In genomic region chr22:40729284-40729683, GRCh38 we compare ENCODE assay signal across 22 cellular contexts. TPM values are rescaled to one million over a fixed set of nuclear protein-coding genes. Genes with fewer than 3 reads are reported as not detected.
DNase-seq lines count a peak whose midpoint lies in the region; ATAC-seq, FAIRE-seq and TF ChIP-seq lines count a peak whose summit lies in the region.
"Had no signal": no experiment of that assay in that cellular context is flagged by ENCODE, and none has a peak within 500 bp of the region (broad histone marks: within the 10 kb centered on the region; RNA-seq: fewer than 3 reads in every experiment).

No MANE protein-coding gene starts in this region.

- intact Hi-C loops in OCI-LY7 (cut with micrococcal nuclease; ENCODE audit: unreplicated experiment) (no loop called here), HepG2 (cut with micrococcal nuclease; ENCODE audit: unreplicated experiment) (no loop called here)

- no peaks in the 10 kb centered on the region for H3K79me2 ChIP-seq in OCI-LY7 (ENCODE audit: insufficient read depth, low read depth, low read length)
- no peaks in the 10 kb centered on the region for H3K79me2 ChIP-seq in HepG2 (ENCODE audit: insufficient read depth, low read length)

- no peak for FAIRE-seq in HepG2 (lab: Jason Lieb, UNC)

- H3K27me3 Mint-ChIP-seq in activated naive CD4-positive, alpha-beta T cell treated with anti-CD3 and anti-CD28 coated beads, Interleukin-2, amount 10 ng/mL, durations not matched to agents 7 days and 5 days, result no peaks in the 10 kb centered on the region
- H3K27me3 Mint-ChIP-seq in chondrocyte (ENCODE audit: low read depth), result no peaks in the 10 kb centered on the region
- H3K27me3 Mint-ChIP-seq in T-helper 2 cell treated with Interferon-gamma antibody and Interleukin-4, amounts not matched to agents 5 μg/mL and 100 μg/mL, for 36 hours (ENCODE audit: low read depth), result no peaks in the 10 kb centered on the region

- TF ChIP-seq RAD21 in HepG2 (CRISPR knock-in tag; IDR thresholded peaks at IDR 0.05), result no peak

- no peak for TF ChIP-seq EP300 in HepG2 (IDR thresholded peaks at IDR 0.05; ENCODE audit: low read depth in 2 of 2, low read length in 2 of 2)
- no peak for TF ChIP-seq EP300 in HepG2 (CRISPR knock-in tag; IDR thresholded peaks at IDR 0.05; ENCODE audit: borderline replicate concordance)

- BruUV-seq in OCI-LY7 (replicated peaks; lab: Mats Ljungman, UMichigan), result no TSS peak
- no TSS peak for BruUV-seq in HepG2 (replicated peaks; lab: Mats Ljungman, UMichigan)

- H2AFZ ChIP-seq in OCI-LY7 (ENCODE audit: low read length) (peak overlapping the region; percentile 76; the same call in 1 of the 2 replicates), HepG2 (ENCODE audit: low read length) (no peak overlapping the region)
- H2AFZ ChIP-seq: PC-9 had no signal

- no peak overlapping the region for H3K27ac ChIP-seq in OCI-LY7 (ENCODE audit: low read depth, low read length, poor library complexity, severe bottlenecking)
- H3K27ac ChIP-seq in thymus (ENCODE audit: low read depth), result peak overlapping the region; percentile 94
- no peak overlapping the region for H3K27ac ChIP-seq in HepG2 (ENCODE audit: extremely low read length, insufficient read depth, low read length)
- H3K27ac ChIP-seq: coronary artery, PC-9, SJSA1 had no signal

- no peak for TF ChIP-seq CTCF in OCI-LY7 (conservative IDR thresholded peaks at IDR 0.05; ENCODE audit: low read length)
- TF ChIP-seq CTCF in chondrocyte (IDR thresholded peaks at IDR 0.05), result no peak
- TF ChIP-seq CTCF in HepG2 (CRISPR knock-in tag; IDR thresholded peaks at IDR 0.05), result no peak

- H3K36me3 ChIP-seq in OCI-LY7 (ENCODE audit: insufficient read depth, low read length), result no peaks in the 10 kb centered on the region
- H3K36me3 ChIP-seq in thymus (ENCODE audit: control insufficient read depth, insufficient read depth), result no peaks in the 10 kb centered on the region
- H3K36me3 ChIP-seq in HepG2 (replicated peaks in 1 of 2; ENCODE audit: control insufficient read depth in 1 of 2, insufficient read depth in 2 of 2, low read length in 2 of 2), result no peaks in the 10 kb centered on the region
- H3K36me3 ChIP-seq: heart right ventricle, SJSA1 had no signal

- H3K4me3 ChIP-seq in OCI-LY7 (ENCODE audit: low read depth, low read length, poor library complexity, severe bottlenecking), result no peak overlapping the region
- H3K4me3 ChIP-seq in thymus (ENCODE audit: low read length), result no peak overlapping the region
- H3K4me3 ChIP-seq in HepG2 (replicated peaks in 1 of 3; ENCODE audit: insufficient read depth in 1 of 3, low read depth in 2 of 3, low read length in 3 of 3), result no peak overlapping the region
- H3K4me3 ChIP-seq: coronary artery, heart right ventricle, PC-9, SJSA1 had no signal

- CTCF ChIA-PET in activated naive CD4-positive, alpha-beta T cell treated with anti-CD3 and anti-CD28 coated beads, Interleukin-2, amount 10 ng/mL, durations not matched to agents 7 days and 5 days (lab: Charles Lee), result interaction anchor here (1.5 to 2.5 kb wide), 3 partner anchors 11 to 46 kb away, joined by 4 to 6 read pairs (median 5); no protein-coding TSS in a partner anchor
- CTCF ChIA-PET in OCI-LY7 (lab: Charles Lee; ENCODE audit: unreplicated experiment), result no interaction called here
- CTCF ChIA-PET in HepG2 (lab: Yijun Ruan, JAX; ENCODE audit: low intra/inter-chr PET ratio, low total read pairs), result no interaction called here

- H3K9ac ChIP-seq in HepG2 (ENCODE audit: insufficient read depth, low read depth, low read length), result no peak overlapping the region

- TF ChIP-seq POLR2A in HepG2 (IDR thresholded peaks at IDR 0.05; ENCODE audit: insufficient read depth in 1 of 2, low read depth in 2 of 2, low read length in 2 of 2), result no peak

- H3K4me1 ChIP-seq in OCI-LY7 (ENCODE audit: insufficient read depth, low read length, poor library complexity, severe bottlenecking) (peaks cover 41% of the 10 kb centered on the region), thymus (ENCODE audit: control insufficient read depth, insufficient read depth, low read length) (peaks cover 51% of the 10 kb centered on the region), HepG2 (ENCODE audit: insufficient read depth, low read length) (peaks cover 23% of the 10 kb centered on the region)

- no peak overlapping the region for H3K4me2 ChIP-seq in OCI-LY7 (ENCODE audit: low read length)
- no peak overlapping the region for H3K4me2 ChIP-seq in HepG2 (ENCODE audit: low read depth, low read length)
- H3K4me2 ChIP-seq: PC-9 had no signal

- in situ Hi-C loops in HepG2 (cut with HindIII; ENCODE audit: extremely low pct_ligation_motif_present, low pct_unique_long_range_greater_than_20kb), result no loop called here

- no peak overlapping the region for H3K4me3 Mint-ChIP-seq in activated naive CD4-positive, alpha-beta T cell treated with anti-CD3 and anti-CD28 coated beads, Interleukin-2, amount 10 ng/mL, durations not matched to agents 7 days and 5 days
- no peak overlapping the region for H3K4me3 Mint-ChIP-seq in chondrocyte (ENCODE audit: unreplicated experiment)
- H3K4me3 Mint-ChIP-seq in T-helper 2 cell treated with Interferon-gamma antibody and Interleukin-4, amounts not matched to agents 5 μg/mL and 100 μg/mL, for 36 hours, result no peak overlapping the region
- H3K4me3 Mint-ChIP-seq: WTC11 had no signal

- DNase-seq in activated naive CD4-positive, alpha-beta T cell treated with anti-CD3 and anti-CD28 coated beads, Interleukin-2, amount 10 ng/mL, durations not matched to agents 7 days and 5 days, result no peak
- no peak for DNase-seq in activated naive CD4-positive, alpha-beta T cell (lab: John Stamatoyannopoulos, UW)
- DNase-seq in OCI-LY7 (ENCODE audit: low spot score) (no peak), chondrocyte (ENCODE audit: low spot score) (peak; percentile 29), HepG2 (ENCODE audit: low spot score) (no peak)
- no peak for DNase-seq in stimulated activated CD4-positive, alpha-beta T cell treated with anti-CD3 and anti-CD28 coated beads, Interleukin-4, amount 100 ng/mL, for 1 hour
- DNase-seq in T-helper 2 cell treated with Interferon-gamma antibody and Interleukin-4, amounts not matched to agents 5 μg/mL and 100 μg/mL, for 36 hours (ENCODE audit: low spot score), result no peak
- DNase-seq: heart right ventricle, Karpas-422, NCI-H2107, NCI-H526 treated with DMSO at 0.1 percent for 48 hours, occipital lobe, PC-9, retina had no signal

- H3K9me3 Mint-ChIP-seq in activated naive CD4-positive, alpha-beta T cell treated with anti-CD3 and anti-CD28 coated beads, Interleukin-2, amount 10 ng/mL, durations not matched to agents 7 days and 5 days, result peaks cover 1% of the 10 kb centered on the region
- H3K9me3 Mint-ChIP-seq in chondrocyte (ENCODE audit: low read depth), result no peaks in the 10 kb centered on the region
- no peaks in the 10 kb centered on the region for H3K9me3 Mint-ChIP-seq in T-helper 2 cell treated with Interferon-gamma antibody and Interleukin-4, amounts not matched to agents 5 μg/mL and 100 μg/mL, for 36 hours

- ATAC-seq in HepG2, result no peak
- ATAC-seq: heart right ventricle, WTC11 had no signal

- H3K27me3 ChIP-seq in thymus (ENCODE audit: control insufficient read depth, insufficient read depth) (no peaks in the 10 kb centered on the region), HepG2 (ENCODE audit: control insufficient read depth in 1 of 2, insufficient read depth in 2 of 2, low read length in 2 of 2) (no peaks in the 10 kb centered on the region; a peak in 1 of 5 replicates)
- H3K27me3 ChIP-seq: heart right ventricle, SJSA1 had no signal

- POLR2A ChIA-PET in OCI-LY7 (lab: Charles Lee), result interaction anchor here (0.6 to 1.3 kb wide), 2 partner anchors 18 to 93 kb away, joined by 3 to 4 read pairs; no protein-coding TSS in a partner anchor
- POLR2A ChIA-PET in HepG2 (lab: Yijun Ruan, JAX), result interaction anchor here (1.2 kb wide), 1 partner anchor 15 kb away, joined by 3 read pairs; no protein-coding TSS in a partner anchor

- peaks cover 12% of the 10 kb centered on the region for H3K36me3 Mint-ChIP-seq in activated naive CD4-positive, alpha-beta T cell treated with anti-CD3 and anti-CD28 coated beads, Interleukin-2, amount 10 ng/mL, durations not matched to agents 7 days and 5 days
- H3K36me3 Mint-ChIP-seq in chondrocyte (ENCODE audit: low read depth), result no peaks in the 10 kb centered on the region
- peaks cover 6% of the 10 kb centered on the region for H3K36me3 Mint-ChIP-seq in T-helper 2 cell treated with Interferon-gamma antibody and Interleukin-4, amounts not matched to agents 5 μg/mL and 100 μg/mL, for 36 hours (ENCODE audit: low read depth)

- no peaks in the 10 kb centered on the region for H3K9me2 ChIP-seq in OCI-LY7 (ENCODE audit: insufficient read depth, low read length)

- peak overlapping the region; percentile 95 for H3K27ac Mint-ChIP-seq in activated naive CD4-positive, alpha-beta T cell treated with anti-CD3 and anti-CD28 coated beads, Interleukin-2, amount 10 ng/mL, durations not matched to agents 7 days and 5 days
- no peak overlapping the region for H3K27ac Mint-ChIP-seq in chondrocyte (ENCODE audit: unreplicated experiment)
- no peak overlapping the region for H3K27ac Mint-ChIP-seq in T-helper 2 cell treated with Interferon-gamma antibody and Interleukin-4, amounts not matched to agents 5 μg/mL and 100 μg/mL, for 36 hours

- peaks cover 60% of the 10 kb centered on the region for H3K4me1 Mint-ChIP-seq in activated naive CD4-positive, alpha-beta T cell treated with anti-CD3 and anti-CD28 coated beads, Interleukin-2, amount 10 ng/mL, durations not matched to agents 7 days and 5 days
- peaks cover 19% of the 10 kb centered on the region for H3K4me1 Mint-ChIP-seq in chondrocyte (ENCODE audit: low read depth)
- peaks cover 45% of the 10 kb centered on the region for H3K4me1 Mint-ChIP-seq in T-helper 2 cell treated with Interferon-gamma antibody and Interleukin-4, amounts not matched to agents 5 μg/mL and 100 μg/mL, for 36 hours (ENCODE audit: low read depth)

- 75% methylated on average over 6 of the region's 6 CpGs for WGBS in thymus
- WGBS in HepG2 (ENCODE audit: low lambda C conversion rate), result 87% methylated on average over 6 of the region's 6 CpGs

- H3K9me3 ChIP-seq in OCI-LY7 (ENCODE audit: low read length), result no peaks in the 10 kb centered on the region
- H3K9me3 ChIP-seq in thymus (ENCODE audit: control insufficient read depth), result no peaks in the 10 kb centered on the region
- H3K9me3 ChIP-seq in HepG2 (ENCODE audit: low read length), result no peaks in the 10 kb centered on the region
- H3K9me3 ChIP-seq: heart right ventricle, SJSA1 had no signal

- H4K20me1 ChIP-seq in OCI-LY7 (ENCODE audit: insufficient read depth, low read length) (no peaks in the 10 kb centered on the region), HepG2 (ENCODE audit: insufficient read depth, low read length) (no peaks in the 10 kb centered on the region)

RNA-seq across cellular contexts. Expression of gene MCHR1, which starts 50.0 kb away (rescaled TPM):
- not detected in 2 replicates for total RNA-seq in OCI-LY7 (2014; rRNA removed; shearing (Covaris generic))
- total RNA-seq in OCI-LY7 (2022), result not detected in 2 replicates
- 0.17 to 0.38 TPM in 2 of 3 replicates, not detected in the other for total RNA-seq in chondrocyte
- 0.39 TPM for polyA plus RNA-seq in thymus
- 0.28 and 0.40 TPM in 2 replicates for total RNA-seq in HepG2 (2016; rRNA removed; fragmentation: Illumina TruSeq; extraction: Trizol)
- total RNA-seq in HepG2 (2016; cell fraction: cytosol; rRNA removed; fragmentation: Illumina TruSeq; extraction: Trizol; ENCODE audit: low read depth), result 0.09 and 0.20 TPM in 2 replicates
- total RNA-seq in HepG2 (2016; cell fraction: insoluble cytoplasmic fraction; rRNA removed; fragmentation: Illumina TruSeq; extraction: Trizol), result 0.25 and 0.35 TPM in 2 replicates
- 0.31 and 0.41 TPM in 2 replicates for total RNA-seq in HepG2 (2016; cell fraction: membrane; rRNA removed; fragmentation: Illumina TruSeq; extraction: Trizol)
- 0.28 and 0.34 TPM in 2 replicates for total RNA-seq in HepG2 (2016; cell fraction: nucleus; rRNA removed; fragmentation: Illumina TruSeq; extraction: Trizol)
- 0.42 and 0.83 TPM in 2 replicates for polyA plus RNA-seq in HepG2 (2011; rRNA removed)
- 0.38 and 0.42 TPM in 2 replicates for polyA plus RNA-seq in HepG2 (2011; cell fraction: cytosol; rRNA removed)
- polyA plus RNA-seq in HepG2 (2011; cell fraction: nucleus; rRNA removed), result 0.08 and 0.24 TPM in 2 replicates
- polyA plus RNA-seq in HepG2 (2012), result 0.21 and 0.59 TPM in 2 replicates
- polyA plus RNA-seq in HepG2 (2016; cell fraction: cytosol; fragmentation: Illumina TruSeq; extraction: Trizol; ENCODE audit: low read depth), result 0.16 and 0.25 TPM in 2 replicates
- polyA plus RNA-seq in HepG2 (2016; cell fraction: insoluble cytoplasmic fraction; fragmentation: Illumina TruSeq; extraction: Trizol; ENCODE audit: low read depth), result 0.35 and 0.46 TPM in 2 replicates
- polyA plus RNA-seq in HepG2 (2016; cell fraction: membrane; fragmentation: Illumina TruSeq; extraction: Trizol; ENCODE audit: low read depth), result 0.16 and 0.31 TPM in 2 replicates
- 0.25 TPM in 1 of 2 replicates, not detected in the other for polyA plus RNA-seq in HepG2 (2016; cell fraction: nucleus; fragmentation: Illumina TruSeq; extraction: Trizol; ENCODE audit: insufficient read depth, low read depth)
- 2.8 TPM in 1 of 2 replicates, not detected in the other for polyA minus RNA-seq in HepG2 (2011; rRNA and poly(A)+ RNA removed; ENCODE audit: low replicate concordance)
- polyA minus RNA-seq in HepG2 (2011; cell fraction: cytosol; rRNA and poly(A)+ RNA removed), result not detected in 2 replicates
- polyA minus RNA-seq in HepG2 (2011; cell fraction: nucleus; rRNA and poly(A)+ RNA removed), result not detected in 2 replicates
- total RNA-seq: Daoy; H4; HT-29; SJSA1; T-helper 2 cell treated with Interferon-gamma antibody and Interleukin-4, amounts not matched to agents 100 ng/mL and 5 ng/mL, for 36 hours had no signal
